In genomic region chr10:71927669-71928592, GRCh38 we compare ENCODE assay signal across 22 cellular contexts. TPM values are rescaled to one million over a fixed set of nuclear protein-coding genes. Genes with fewer than 3 reads are reported as not detected.
DNase-seq lines count a peak whose midpoint lies in the region; TF ChIP-seq lines count a peak whose summit lies in the region.
"Had no signal": no experiment of that assay in that cellular context is flagged by ENCODE, and none has a peak within 500 bp of the region (broad histone marks: within the 10 kb centered on the region; RNA-seq: fewer than 3 reads in every experiment).

No MANE protein-coding gene starts in this region.

- peak overlapping the region; percentile 50 for H3K27ac Mint-ChIP-seq in chondrocyte (ENCODE audit: unreplicated experiment)
- H3K27ac Mint-ChIP-seq in activated CD4-positive, alpha-beta memory T cell treated with anti-CD3 and anti-CD28 coated beads for 36 hours, result no peak overlapping the region
- H3K27ac Mint-ChIP-seq in CD4-positive, alpha-beta memory T cell, result no peak overlapping the region
- H3K27ac Mint-ChIP-seq: activated naive CD4-positive, alpha-beta T cell treated with anti-CD3 and anti-CD28 coated beads for 36 hours; B cell had no signal

- DNase-seq in AG09309 (ENCODE audit: low read depth) (peak; percentile 20), HS-5 (ENCODE audit: low read depth) (peak; percentile 44), chondrocyte (ENCODE audit: low spot score) (no peak), kidney glomerular epithelial cell (lab: John Stamatoyannopoulos, UW) (peak; percentile 90), HK-2 (ENCODE audit: unreplicated experiment) (no peak), activated gamma-delta T cell (lab: John Stamatoyannopoulos, UW) (no peak)
- no peak for DNase-seq in activated CD4-positive, alpha-beta memory T cell treated with anti-CD3 and anti-CD28 coated beads for 36 hours
- no peak for DNase-seq in CD4-positive, alpha-beta memory T cell
- DNase-seq: activated CD4-positive, alpha-beta T cell treated with anti-CD3 and anti-CD28 coated beads for 1 hour; activated naive CD4-positive, alpha-beta T cell treated with anti-CD3 and anti-CD28 coated beads for 36 hours; dorsolateral prefrontal cortex; left ventricle myocardium superior; NCI-H2029; NCI-H524; stimulated activated CD4-positive, alpha-beta T cell treated with anti-CD3 and anti-CD28 coated beads, Interleukin-4, amount 100 ng/mL, for 24 hours; stimulated activated CD8-positive, alpha-beta memory T cell treated with anti-CD3 and anti-CD28 coated beads, Interleukin-4, amount 100 ng/mL, for 48 hours had no signal

- no peaks in the 10 kb centered on the region for H3K4me1 Mint-ChIP-seq in chondrocyte (ENCODE audit: low read depth)
- H3K4me1 Mint-ChIP-seq in activated CD4-positive, alpha-beta memory T cell treated with anti-CD3 and anti-CD28 coated beads for 36 hours (ENCODE audit: low read depth), result peaks cover 5% of the 10 kb centered on the region
- H3K4me1 Mint-ChIP-seq in CD4-positive, alpha-beta memory T cell, result peaks cover 0 to 6% (median 0%) of the 10 kb centered on the region in 4 donors
- H3K4me1 Mint-ChIP-seq: B cell had no signal

- peaks cover 3% of the 10 kb centered on the region for H3K36me3 Mint-ChIP-seq in chondrocyte (ENCODE audit: low read depth)
- H3K36me3 Mint-ChIP-seq in activated CD4-positive, alpha-beta memory T cell treated with anti-CD3 and anti-CD28 coated beads for 36 hours, result peaks cover 4% of the 10 kb centered on the region
- H3K36me3 Mint-ChIP-seq in CD4-positive, alpha-beta memory T cell, result no peaks in the 10 kb centered on the region
- H3K36me3 Mint-ChIP-seq: brain had no signal

- intact Hi-C loops in activated CD4-positive, alpha-beta memory T cell treated with anti-CD3 and anti-CD28 coated beads for 36 hours (cut with micrococcal nuclease), result no loop called here
- intact Hi-C loops in CD4-positive, alpha-beta memory T cell (cut with micrococcal nuclease), result no loop called here

- no peak overlapping the region for H3K27ac ChIP-seq in CD4-positive, alpha-beta memory T cell (ENCODE audit: low read depth, low read length)
- H3K27ac ChIP-seq: dorsolateral prefrontal cortex, esophagus muscularis mucosa, parathyroid adenoma, suprapubic skin had no signal

- H3K4me1 ChIP-seq in CD4-positive, alpha-beta memory T cell (ENCODE audit: insufficient read depth, low read length), result no peaks in the 10 kb centered on the region
- H3K4me1 ChIP-seq: parathyroid adenoma had no signal

- TF ChIP-seq CTCF in AG09309 (IDR thresholded peaks at IDR 0.05; ENCODE audit: control insufficient read depth, insufficient read depth, low read depth, low read length, missing control alignments) (no peak), chondrocyte (IDR thresholded peaks at IDR 0.05) (no peak)

- CTCF ChIA-PET in activated CD4-positive, alpha-beta memory T cell treated with anti-CD3 and anti-CD28 coated beads for 36 hours (lab: Charles Lee), result interaction anchor here (1.4 to 1.5 kb wide), 2 partner anchors 12 to 121 kb away, joined by 3 to 5 read pairs; no protein-coding TSS in a partner anchor
- CTCF ChIA-PET in CD4-positive, alpha-beta memory T cell (lab: Charles Lee; ENCODE audit: partially characterized antibody), result no interaction called here

- POLR2A ChIA-PET in activated CD4-positive, alpha-beta memory T cell treated with anti-CD3 and anti-CD28 coated beads for 36 hours (lab: Charles Lee), result no interaction called here
- POLR2A ChIA-PET in CD4-positive, alpha-beta memory T cell (lab: Charles Lee; ENCODE audit: partially characterized antibody), result no interaction called here

- no peaks in the 10 kb centered on the region for H3K9me3 ChIP-seq in CD4-positive, alpha-beta memory T cell (ENCODE audit: control insufficient read depth in 1 of 2, low read length in 2 of 2)
- H3K9me3 ChIP-seq: esophagus muscularis mucosa, suprapubic skin had no signal

- no peaks in the 10 kb centered on the region for H3K36me3 ChIP-seq in CD4-positive, alpha-beta memory T cell (ENCODE audit: insufficient read depth, low read length)
- H3K36me3 ChIP-seq: esophagus muscularis mucosa, suprapubic skin had no signal

- no peak overlapping the region for H3K4me3 ChIP-seq in AG09309 (ENCODE audit: control insufficient read depth, low read depth, low read length)
- H3K4me3 ChIP-seq in CD4-positive, alpha-beta memory T cell (ENCODE audit: low read length in 2 of 2), result no peak overlapping the region
- H3K4me3 ChIP-seq: dorsolateral prefrontal cortex, esophagus muscularis mucosa, suprapubic skin had no signal

- no peaks in the 10 kb centered on the region for H3K27me3 ChIP-seq in CD4-positive, alpha-beta memory T cell (ENCODE audit: insufficient read depth, low read length)
- H3K27me3 ChIP-seq: dorsolateral prefrontal cortex, esophagus muscularis mucosa, suprapubic skin had no signal

- peaks cover 4% of the 10 kb centered on the region for H3K9me3 Mint-ChIP-seq in chondrocyte (ENCODE audit: low read depth)
- H3K9me3 Mint-ChIP-seq in activated CD4-positive, alpha-beta memory T cell treated with anti-CD3 and anti-CD28 coated beads for 36 hours, result peaks cover 5% of the 10 kb centered on the region
- H3K9me3 Mint-ChIP-seq in CD4-positive, alpha-beta memory T cell, result peaks cover 0 to 8% (median 0%) of the 10 kb centered on the region in 8 donors
- H3K9me3 Mint-ChIP-seq: activated naive CD4-positive, alpha-beta T cell treated with anti-CD3 and anti-CD28 coated beads for 36 hours had no signal

- peaks cover 8% of the 10 kb centered on the region for H3K27me3 Mint-ChIP-seq in chondrocyte (ENCODE audit: low read depth)
- H3K27me3 Mint-ChIP-seq in activated CD4-positive, alpha-beta memory T cell treated with anti-CD3 and anti-CD28 coated beads for 36 hours, result no peaks in the 10 kb centered on the region
- H3K27me3 Mint-ChIP-seq in CD4-positive, alpha-beta memory T cell, result peaks cover 0 to 2% of the 10 kb centered on the region in 2 donors
- H3K27me3 Mint-ChIP-seq: brain had no signal

- no peak overlapping the region for H3K4me3 Mint-ChIP-seq in chondrocyte (ENCODE audit: unreplicated experiment)
- H3K4me3 Mint-ChIP-seq in activated CD4-positive, alpha-beta memory T cell treated with anti-CD3 and anti-CD28 coated beads for 36 hours, result no peak overlapping the region
- H3K4me3 Mint-ChIP-seq in CD4-positive, alpha-beta memory T cell, result no peak overlapping the region
- H3K4me3 Mint-ChIP-seq: activated naive CD4-positive, alpha-beta T cell treated with anti-CD3 and anti-CD28 coated beads for 36 hours; B cell; brain had no signal

RNA-seq across cellular contexts. Expression of gene CHST3, which starts 36.3 kb away (rescaled TPM):
- total RNA-seq in chondrocyte, result 43.9 to 65.4 TPM (median 63.2 TPM) in 3 replicates
- total RNA-seq in activated CD4-positive, alpha-beta memory T cell treated with anti-CD3 and anti-CD28 coated beads for 36 hours, result under 1 TPM; 0.19 to 0.31 TPM
- total RNA-seq in CD4-positive, alpha-beta memory T cell, result not detected
- polyA plus RNA-seq in CD4-positive, alpha-beta memory T cell, result not detected
- total RNA-seq: B cell, OCI-LY7 had no signal

Comparison
In these comparisons a context has a peak if more than half of its experiments do, and no peak if none do; other contexts are left out.
1. DNase-seq: peak in AG09309 (single experiment), HS-5 (single experiment) and kidney glomerular epithelial cell (single experiment); none in chondrocyte (single experiment), HK-2 (single experiment), activated CD4-positive, alpha-beta memory T cell treated with anti-CD3 and anti-CD28 coated beads for 36 hours (single experiment), CD4-positive, alpha-beta memory T cell (0 of 5) and activated gamma-delta T cell (single experiment).
2. RNA of gene CHST3, which starts 36.3 kb away (total RNA-seq): 43.9 to 65.4 TPM in chondrocyte; 0.19 to 0.31 TPM in activated CD4-positive, alpha-beta memory T cell treated with anti-CD3 and anti-CD28 coated beads for 36 hours and not detected in CD4-positive, alpha-beta memory T cell; every median in the first group is over 10 times any median in the second.